Comparison of ENCODE assay signal across 22 cellular contexts in the genomic region with DNA sequence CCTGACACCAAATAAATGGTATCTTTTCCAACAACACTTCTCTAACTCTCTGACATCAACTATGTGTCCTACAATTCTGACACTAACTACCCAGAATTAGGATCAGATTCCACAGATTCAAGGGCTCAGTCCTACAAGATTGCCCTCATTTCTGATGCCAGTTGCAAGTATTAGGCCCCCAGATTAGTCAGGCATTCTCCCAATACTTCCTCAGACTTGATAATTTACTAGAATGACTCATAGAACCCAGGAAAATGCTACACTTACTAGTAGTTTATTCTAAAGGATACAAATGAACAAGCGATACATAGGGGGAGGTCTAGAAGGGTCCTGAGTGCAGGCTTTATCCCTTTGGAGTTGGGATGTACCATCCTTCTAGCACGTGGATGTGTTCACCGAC.
"Had no signal": no experiment of that assay in that cellular context is flagged by ENCODE, and none has a peak within 500 bp of the region (broad histone marks: within the 10 kb centered on the region; RNA-seq: fewer than 3 reads in every experiment).

No MANE protein-coding gene starts in this region.

- H3K9me3 ChIP-seq: breast epithelium, esophagus muscularis mucosa, lower lobe of right lung, right lobe of liver, spleen, upper lobe of right lung had no signal

- H3K4me3 ChIP-seq: breast epithelium, dorsolateral prefrontal cortex, esophagus muscularis mucosa, lower lobe of right lung, right lobe of liver, spleen, upper lobe of right lung had no signal

- H3K27me3 Mint-ChIP-seq: activated naive CD8-positive, alpha-beta T cell treated with anti-CD3 and anti-CD28 coated beads, Interleukin-2, amount 10 ng/mL, durations not matched to agents 7 days and 5 days; progenitor cell of endocrine pancreas; stimulated activated naive CD8-positive, alpha-beta T cell treated with anti-CD3 and anti-CD28 coated beads, Interleukin-15, amount 100 ng/mL, for 72 hours; T-cell had no signal

- ATAC-seq: activated CD4-positive, CD25-positive, alpha-beta regulatory T cell treated with anti-CD3 and anti-CD28 coated beads, Interleukin-2, amount 50 U/mL, for 24 hours; left colon; lower lobe of right lung; right lobe of liver; stimulated activated naive CD8-positive, alpha-beta T cell treated with anti-CD3 and anti-CD28 coated beads, Interleukin-15, amount 100 ng/mL, for 72 hours; T-cell; upper lobe of right lung had no signal

- H3K4me1 Mint-ChIP-seq: activated naive CD8-positive, alpha-beta T cell treated with anti-CD3 and anti-CD28 coated beads, Interleukin-2, amount 10 ng/mL, durations not matched to agents 7 days and 5 days; stimulated activated naive CD8-positive, alpha-beta T cell treated with anti-CD3 and anti-CD28 coated beads, Interleukin-15, amount 100 ng/mL, for 72 hours; T-cell had no signal

- H3K4me3 Mint-ChIP-seq: activated naive CD8-positive, alpha-beta T cell treated with anti-CD3 and anti-CD28 coated beads, Interleukin-2, amount 10 ng/mL, durations not matched to agents 7 days and 5 days; mesothelial cell of epicardium; nephron progenitor cell; stimulated activated naive CD8-positive, alpha-beta T cell treated with anti-CD3 and anti-CD28 coated beads, Interleukin-15, amount 100 ng/mL, for 72 hours; T-cell had no signal

- DNase-seq: activated CD4-positive, alpha-beta T cell treated with anti-CD3 and anti-CD28 coated beads, Interleukin-2, amount 50 U/mL, for 1 hour; activated CD8-positive, alpha-beta memory T cell treated with anti-CD3 and anti-CD28 coated beads for 24 hours; activated naive CD8-positive, alpha-beta T cell treated with anti-CD3 and anti-CD28 coated beads, Interleukin-2, amount 10 ng/mL, durations not matched to agents 7 days and 5 days; anterior cingulate cortex; dorsolateral prefrontal cortex; glutamatergic neuron; left colon; lower lobe of right lung; nephron progenitor cell; occipital lobe; right lobe of liver; spleen; stimulated activated naive CD8-positive, alpha-beta T cell treated with anti-CD3 and anti-CD28 coated beads, Interleukin-15, amount 100 ng/mL, for 72 hours; T-cell; T-helper 9 cell; upper lobe of right lung had no signal

- H3K27me3 ChIP-seq: breast epithelium, dorsolateral prefrontal cortex, esophagus muscularis mucosa, right lobe of liver, spleen, upper lobe of right lung had no signal

- FAIRE-seq: endometrium had no signal

- H3K9me3 Mint-ChIP-seq: activated naive CD8-positive, alpha-beta T cell treated with anti-CD3 and anti-CD28 coated beads, Interleukin-2, amount 10 ng/mL, durations not matched to agents 7 days and 5 days had no signal

- H3K4me1 ChIP-seq: breast epithelium, esophagus muscularis mucosa, lower lobe of right lung, spleen, upper lobe of right lung had no signal

- H3K27ac ChIP-seq: breast epithelium, dorsolateral prefrontal cortex, esophagus muscularis mucosa, lower lobe of right lung, right lobe of liver, spleen, upper lobe of right lung had no signal

- H3K27ac Mint-ChIP-seq: activated naive CD8-positive, alpha-beta T cell treated with anti-CD3 and anti-CD28 coated beads, Interleukin-2, amount 10 ng/mL, durations not matched to agents 7 days and 5 days; mesothelial cell of epicardium; nephron progenitor cell; progenitor cell of endocrine pancreas; stimulated activated naive CD8-positive, alpha-beta T cell treated with anti-CD3 and anti-CD28 coated beads, Interleukin-15, amount 100 ng/mL, for 72 hours; T-cell had no signal

- H3K36me3 ChIP-seq: breast epithelium, esophagus muscularis mucosa, lower lobe of right lung, right lobe of liver, spleen, upper lobe of right lung had no signal
